ENCODE assay signal across 8 cellular contexts in the genomic region with DNA sequence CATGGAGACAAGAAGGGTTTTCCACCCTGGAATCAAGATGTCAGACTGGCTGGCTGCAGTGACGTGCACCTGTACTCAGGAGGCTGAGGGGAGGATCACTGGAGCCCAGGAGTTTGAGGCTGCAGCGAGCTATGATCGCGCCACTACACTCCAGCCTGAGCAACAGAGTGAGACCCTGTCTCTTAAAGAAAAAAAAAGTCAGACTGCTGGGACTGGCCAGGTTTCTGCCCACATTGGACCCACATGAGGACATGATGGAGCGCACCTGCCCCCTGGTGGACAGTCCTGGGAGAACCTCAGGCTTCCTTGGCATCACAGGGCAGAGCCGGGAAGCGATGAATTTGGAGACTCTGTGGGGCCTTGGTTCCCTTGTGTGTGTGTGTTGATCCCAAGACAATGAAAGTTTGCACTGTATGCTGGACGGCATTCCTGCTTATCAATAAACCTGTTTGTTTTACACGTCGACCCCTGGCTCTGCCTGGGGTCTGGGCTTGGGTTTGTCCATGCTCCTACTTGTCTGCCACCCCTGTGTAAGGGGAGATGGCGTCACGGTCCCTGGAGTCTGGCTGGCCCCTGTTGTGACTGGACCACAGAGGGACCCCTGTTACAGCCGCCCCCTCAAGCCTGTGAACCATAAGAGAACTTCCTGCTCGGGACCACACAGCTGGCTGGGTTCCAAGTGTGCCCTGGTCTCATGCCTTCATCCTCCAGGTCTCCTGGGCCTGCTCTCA. TPM values are rescaled to one million over a fixed set of nuclear protein-coding genes. Genes with fewer than 3 reads are reported as not detected.
DNase-seq lines count a peak whose midpoint lies in the region; ATAC-seq and TF ChIP-seq lines count a peak whose summit lies in the region.

No MANE protein-coding gene starts in this region.

- TF ChIP-seq CTCF in mesothelial cell of epicardium (IDR thresholded peaks at IDR 0.05; ENCODE audit: unreplicated experiment): peak; percentile 98

- peaks cover 49 to 50% of the 10 kb centered on the region in 2 donors for H3K4me1 Mint-ChIP-seq in effector memory CD8-positive, alpha-beta T cell (ENCODE audit: low read depth in 2 of 2)
- peaks cover 15% of the 10 kb centered on the region for H3K4me1 Mint-ChIP-seq in mesothelial cell of epicardium

- H3K9me3 Mint-ChIP-seq in effector memory CD8-positive, alpha-beta T cell: no peaks in the 10 kb centered on the region
- no peaks in the 10 kb centered on the region for H3K9me3 Mint-ChIP-seq in mesothelial cell of epicardium

- H3K4me3 Mint-ChIP-seq in effector memory CD8-positive, alpha-beta T cell: peak overlapping the region; percentile 27 to 49
- no peak overlapping the region for H3K4me3 Mint-ChIP-seq in mesothelial cell of epicardium

- peaks cover 40% of the 10 kb centered on the region for H3K36me3 Mint-ChIP-seq in effector memory CD8-positive, alpha-beta T cell (ENCODE audit: insufficient read depth)
- H3K36me3 Mint-ChIP-seq in mesothelial cell of epicardium: no peaks in the 10 kb centered on the region

- peak overlapping the region; percentile 82 to 93 for H3K27ac Mint-ChIP-seq in effector memory CD8-positive, alpha-beta T cell
- peak overlapping the region; percentile 41 for H3K27ac Mint-ChIP-seq in mesothelial cell of epicardium

- peak; percentile 87 for DNase-seq in Daoy (ENCODE audit: low read depth)
- peak; percentile 10 for DNase-seq in NOMO-1 treated with dmso at 0.1 percent for 144 hours (lab: John Stamatoyannopoulos, UW; ENCODE audit: unreplicated experiment)
- DNase-seq in activated CD8-positive, alpha-beta memory T cell treated with anti-CD3 and anti-CD28 coated beads for 48 hours (ENCODE audit: low read depth in 2 of 3, low spot score in 2 of 3): peak; percentile 56 to 92 (median 90)
- peak; percentile 85 to 91 (median 89) for DNase-seq in effector memory CD8-positive, alpha-beta T cell
- peak; percentile 68 to 93 for DNase-seq in mesothelial cell of epicardium (ENCODE audit: low spot score in 2 of 2, unreplicated experiment in 2 of 2)
- DNase-seq in stimulated activated CD8-positive, alpha-beta memory T cell treated with anti-CD3 and anti-CD28 coated beads, Interleukin-2, amount 100 ng/mL, for 48 hours (ENCODE audit: low read depth in 2 of 2): peak; percentile 77 to 82

- ATAC-seq in HG03432 (IDR thresholded peaks at IDR 0.05; ENCODE audit: unreplicated experiment): peak; percentile 50
- peak; percentile 72 for ATAC-seq in effector memory CD8-positive, alpha-beta T cell (replicated peaks)
- no peak for ATAC-seq in GM21723 (IDR thresholded peaks at IDR 0.05; ENCODE audit: unreplicated experiment)

- H3K27me3 Mint-ChIP-seq in effector memory CD8-positive, alpha-beta T cell: no peaks in the 10 kb centered on the region
- peaks cover 6% of the 10 kb centered on the region for H3K27me3 Mint-ChIP-seq in mesothelial cell of epicardium (ENCODE audit: low read depth)

RNA-seq across cellular contexts. Expression of gene VPS13D, which starts 20.9 kb away (rescaled TPM):
- 9.3 and 11.1 TPM in 2 replicates for total RNA-seq in Daoy (2014; rRNA removed; shearing (Covaris generic))
- 71.6 to 77.8 TPM (median 77.4 TPM) in 3 replicates for total RNA-seq in mesothelial cell of epicardium

RNA-seq across cellular contexts. Expression of gene TNFRSF1B, which starts 42.1 kb away (rescaled TPM):
- 3.1 and 3.7 TPM in 2 replicates for total RNA-seq in Daoy (2014; rRNA removed; shearing (Covaris generic))
- total RNA-seq in mesothelial cell of epicardium: 2.9 to 3.1 TPM (median 2.9 TPM) in 3 replicates

Comparison
In these comparisons a context has a peak if more than half of its experiments do, and no peak if none do; other contexts are left out.
1. DNase-seq: peak in every context shown above with its lines; median percentile 90 in activated CD8-positive, alpha-beta memory T cell treated with anti-CD3 and anti-CD28 coated beads for 48 hours; 89 in effector memory CD8-positive, alpha-beta T cell; 87 in Daoy; 80 in mesothelial cell of epicardium; 80 in stimulated activated CD8-positive, alpha-beta memory T cell treated with anti-CD3 and anti-CD28 coated beads, Interleukin-2, amount 100 ng/mL, for 48 hours; 10 in NOMO-1 treated with dmso at 0.1 percent for 144 hours.